ENCODE assay signal across 1 cellular context in genomic region chr14:88195676-88196075, GRCh38.
A peak's percentile ranks its signal among the peaks of the same experiment; 100 is the strongest.
TF ChIP-seq lines count a peak whose summit lies in the region.

No MANE protein-coding gene starts in this region.

TF ChIP-seq in HepG2, 621 proteins besides CTCF, POLR2A, EP300 and RAD21 (continued from another document):
- TF ChIP-seq AKNA (CRISPR knock-in tag; IDR thresholded peaks at IDR 0.05; ENCODE audit: borderline replicate concordance) (no peak), RFX5 (IDR thresholded peaks at IDR 0.05; ENCODE audit: low read depth, low read length) (peak; percentile 59; the same call in 1 of the 2 replicates)
